Comparison of ENCODE assay signal across 8 cellular contexts in the genomic region with DNA sequence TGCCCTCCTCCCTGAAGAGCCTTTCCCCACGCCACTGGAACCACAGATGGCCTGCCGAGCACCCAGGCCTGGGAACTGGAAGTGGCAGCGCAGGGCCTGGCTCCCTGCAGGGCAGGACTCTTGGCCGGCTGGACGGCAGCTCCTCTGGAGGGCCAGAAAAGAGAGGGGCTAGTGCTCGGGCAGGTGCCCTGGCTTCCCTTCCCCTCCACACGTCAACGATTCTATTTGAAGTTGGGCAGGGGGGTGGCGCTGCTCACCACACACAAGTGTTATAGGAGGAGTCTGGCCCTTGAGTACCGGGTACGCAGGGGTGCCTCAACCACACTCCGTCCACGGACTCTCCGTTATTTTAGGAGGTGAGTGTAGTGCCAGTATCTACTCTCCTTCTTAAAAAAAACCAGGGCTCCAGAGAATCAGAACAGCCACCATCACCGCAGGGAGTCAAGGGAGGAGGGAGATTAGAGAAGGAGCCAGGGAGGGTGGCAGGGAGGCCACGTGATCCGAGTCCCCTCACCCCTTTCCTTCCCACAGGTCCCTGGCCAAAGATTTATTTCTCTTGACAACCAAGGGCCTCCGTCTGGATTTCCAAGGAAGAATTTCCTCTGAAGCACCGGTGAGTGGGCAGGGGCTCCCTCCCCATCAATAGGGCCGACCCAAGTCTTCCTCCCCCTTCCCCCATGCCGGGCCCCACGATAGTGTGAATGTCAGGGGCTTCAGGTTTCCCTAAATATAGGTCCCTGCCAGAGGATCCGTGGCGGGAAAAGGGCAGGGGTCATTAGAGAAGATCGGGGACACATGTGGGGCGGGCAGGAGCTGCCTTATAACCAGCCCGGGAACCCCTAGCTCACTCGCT. TPM values are rescaled to one million over a fixed set of nuclear protein-coding genes. Genes with fewer than 3 reads are reported as not detected.
A peak's percentile ranks its signal among the peaks of the same experiment; 100 is the strongest.
DNase-seq lines count a peak whose midpoint lies in the region; ATAC-seq and TF ChIP-seq lines count a peak whose summit lies in the region.

No MANE protein-coding gene starts in this region.

- no peaks in the 10 kb centered on the region for H3K27me3 Mint-ChIP-seq in activated T-helper 2 cell treated with anti-CD3 and anti-CD28 coated beads, Interferon-gamma antibody, Interleukin-2, Interleukin-4, amounts not matched to agents 10 μg/mL and 5 μg/mL and 100 μg/mL, durations not matched to agents 14 hours and 24 hours and 36 hours (ENCODE audit: low read depth)

- intact Hi-C loops in PC-3 (cut with micrococcal nuclease): no loop called here
- intact Hi-C loops in activated T-helper 2 cell treated with anti-CD3 and anti-CD28 coated beads, Interferon-gamma antibody, Interleukin-2, Interleukin-4, amounts not matched to agents 10 μg/mL and 5 μg/mL and 100 μg/mL, durations not matched to agents 14 hours and 24 hours and 36 hours (cut with micrococcal nuclease): loop anchor here (10.0 kb wide), 1 partner anchor 291 kb away; the partner anchor contains the start of gene CD2BP2

- peak overlapping the region; percentile 94 for H3K27ac ChIP-seq in HL-60 (replicated peaks)
- peak overlapping the region; percentile 97 for H3K27ac ChIP-seq in PC-3 (ENCODE audit: low read length)
- H3K27ac ChIP-seq in suprapubic skin: peak overlapping the region; percentile 98

- peak overlapping the region; percentile 100 for H3K4me3 Mint-ChIP-seq in activated T-helper 2 cell treated with anti-CD3 and anti-CD28 coated beads, Interferon-gamma antibody, Interleukin-2, Interleukin-4, amounts not matched to agents 10 μg/mL and 5 μg/mL and 100 μg/mL, durations not matched to agents 14 hours and 24 hours and 36 hours (ENCODE audit: low read depth)

- H3K4me1 ChIP-seq in PC-3 (ENCODE audit: insufficient read depth, low read length): peaks cover 28% of the 10 kb centered on the region
- peaks cover 30% of the 10 kb centered on the region for H3K4me1 ChIP-seq in neuron (ENCODE audit: insufficient read depth, low read length)
- H3K4me1 ChIP-seq in suprapubic skin: peaks cover 52% of the 10 kb centered on the region

- peaks cover 30% of the 10 kb centered on the region for H4K20me1 ChIP-seq in PC-3 (ENCODE audit: low read length)

- peaks cover 22% of the 10 kb centered on the region for H3K4me1 Mint-ChIP-seq in activated T-helper 2 cell treated with anti-CD3 and anti-CD28 coated beads, Interferon-gamma antibody, Interleukin-2, Interleukin-4, amounts not matched to agents 10 μg/mL and 5 μg/mL and 100 μg/mL, durations not matched to agents 14 hours and 24 hours and 36 hours (ENCODE audit: low read depth)

- H3K79me2 ChIP-seq in PC-3 (ENCODE audit: low read length): peaks cover 54% of the 10 kb centered on the region

- H3K4me3 ChIP-seq in HL-60 (replicated peaks; ENCODE audit: insufficient read depth, low read length) (peak overlapping the region; percentile 58), PC-3 (ENCODE audit: low read length) (peak overlapping the region; percentile 99), fibroblast of villous mesenchyme (ENCODE audit: low read depth, low read length) (peak overlapping the region; percentile 92), neuron (ENCODE audit: low read length) (peak overlapping the region; percentile 80), suprapubic skin (peak overlapping the region; percentile 96)

- peaks cover 28% of the 10 kb centered on the region for H3K36me3 ChIP-seq in PC-3 (ENCODE audit: low read depth, low read length)
- H3K36me3 ChIP-seq in neuron (ENCODE audit: insufficient read depth, low read length): peaks cover 30% of the 10 kb centered on the region
- peaks cover 18% of the 10 kb centered on the region for H3K36me3 ChIP-seq in suprapubic skin

- CTCF ChIA-PET in PC-3 (lab: Charles Lee): interaction anchor here (0.8 kb wide), 1 partner anchor 366 kb away, joined by 3 read pairs; the partner anchor contains the start of gene DCTPP1

- peak; percentile 82 for DNase-seq in GM10266 (ENCODE audit: extremely low spot score)
- DNase-seq in HL-60 (ENCODE audit: low read depth in 1 of 2, low spot score in 1 of 2): peak; percentile 88 to 89
- DNase-seq in PC-3: peak; percentile 47
- peak; percentile 66 for DNase-seq in activated T-helper 2 cell treated with anti-CD3 and anti-CD28 coated beads, Interferon-gamma antibody, Interleukin-2, Interleukin-4, amounts not matched to agents 10 μg/mL and 5 μg/mL and 100 μg/mL, durations not matched to agents 14 hours and 24 hours and 36 hours (ENCODE audit: low spot score)
- DNase-seq in fibroblast of villous mesenchyme (ENCODE audit: low read depth): peak; percentile 44
- DNase-seq in suprapubic skin (ENCODE audit: low spot score in 2 of 2): no peak

- H3K36me3 Mint-ChIP-seq in activated T-helper 2 cell treated with anti-CD3 and anti-CD28 coated beads, Interferon-gamma antibody, Interleukin-2, Interleukin-4, amounts not matched to agents 10 μg/mL and 5 μg/mL and 100 μg/mL, durations not matched to agents 14 hours and 24 hours and 36 hours (ENCODE audit: low read depth): peaks cover 48% of the 10 kb centered on the region

- no peaks in the 10 kb centered on the region for H3K9me3 Mint-ChIP-seq in activated T-helper 2 cell treated with anti-CD3 and anti-CD28 coated beads, Interferon-gamma antibody, Interleukin-2, Interleukin-4, amounts not matched to agents 10 μg/mL and 5 μg/mL and 100 μg/mL, durations not matched to agents 14 hours and 24 hours and 36 hours

- peak overlapping the region; percentile 90 for H3K9ac ChIP-seq in PC-3 (ENCODE audit: low read length)

- no peak for TF ChIP-seq POLR2A in suprapubic skin (IDR thresholded peaks at IDR 0.05)

- no peaks in the 10 kb centered on the region for H3F3A ChIP-seq in PC-3 (ENCODE audit: low read length, unreplicated experiment)

- H3K9me2 ChIP-seq in PC-3 (replicated peaks; ENCODE audit: low read length): no peaks in the 10 kb centered on the region

- WGBS in suprapubic skin: 0% methylated on average over 14 of the region's 28 CpGs

- peak; percentile 51 for TF ChIP-seq CTCF in GM10266 (IDR thresholded peaks at IDR 0.05; ENCODE audit: control insufficient read depth, insufficient read depth, low read depth, missing control alignments)
- peak; percentile 3 for TF ChIP-seq CTCF in HL-60 (IDR thresholded peaks at IDR 0.05; ENCODE audit: insufficient read depth, low read length)
- peak; percentile 38 for TF ChIP-seq CTCF in PC-3 (conservative IDR thresholded peaks at IDR 0.05; ENCODE audit: low read depth, low read length)
- TF ChIP-seq CTCF in fibroblast of villous mesenchyme (IDR thresholded peaks at IDR 0.05; ENCODE audit: insufficient read depth, low read depth, low read length): no peak
- TF ChIP-seq CTCF in suprapubic skin (IDR thresholded peaks at IDR 0.05): peak in 1 of 2 donors; percentile 28

- POLR2A ChIA-PET in PC-3 (lab: Charles Lee; ENCODE audit: unreplicated experiment): no interaction called here

- H3K4me2 ChIP-seq in PC-3 (ENCODE audit: low read length): peak overlapping the region; percentile 88

- H2AFZ ChIP-seq in PC-3 (ENCODE audit: low read length) (peak overlapping the region; percentile 82; the same call in 1 of the 2 replicates), neuron (ENCODE audit: low read depth, low read length) (no peak overlapping the region)

- BruUV-seq in PC-3 (replicated peaks; lab: Mats Ljungman, UMichigan): no TSS peak

- peak; percentile 19 for ATAC-seq in PC-3
- ATAC-seq in HG03520 (IDR thresholded peaks at IDR 0.05; ENCODE audit: unreplicated experiment): no peak

- no peak for TF ChIP-seq EP300 in suprapubic skin (IDR thresholded peaks at IDR 0.05)

- H3K27me3 ChIP-seq in HL-60 (ENCODE audit: insufficient read depth, poor library complexity, severe bottlenecking): no peaks in the 10 kb centered on the region
- no peaks in the 10 kb centered on the region for H3K27me3 ChIP-seq in PC-3 (ENCODE audit: low read length)
- H3K27me3 ChIP-seq in neuron (ENCODE audit: insufficient read depth, low read length): no peaks in the 10 kb centered on the region
- no peaks in the 10 kb centered on the region for H3K27me3 ChIP-seq in suprapubic skin

- peak overlapping the region; percentile 99 for H3K27ac Mint-ChIP-seq in activated T-helper 2 cell treated with anti-CD3 and anti-CD28 coated beads, Interferon-gamma antibody, Interleukin-2, Interleukin-4, amounts not matched to agents 10 μg/mL and 5 μg/mL and 100 μg/mL, durations not matched to agents 14 hours and 24 hours and 36 hours

- no peaks in the 10 kb centered on the region for H3K9me3 ChIP-seq in PC-3 (ENCODE audit: low read length)
- no peaks in the 10 kb centered on the region for H3K9me3 ChIP-seq in neuron (ENCODE audit: low read length)
- no peaks in the 10 kb centered on the region for H3K9me3 ChIP-seq in suprapubic skin

RNA-seq across cellular contexts. Expression of gene ALDOA, which starts 1.4 kb away (rescaled TPM):
- total RNA-seq in PC-3 (2014; rRNA removed) (1,859 and 2,048 TPM in 2 replicates), fibroblast of villous mesenchyme (545 and 622 TPM in 2 replicates), suprapubic skin (100 to 1,000 TPM; 794 to 967 (median 870) TPM)
- total RNA-seq in activated T-helper 2 cell treated with anti-CD3 and anti-CD28 coated beads, Interferon-gamma antibody, Interleukin-2, Interleukin-4, amounts not matched to agents 10 μg/mL and 5 μg/mL and 100 μg/mL, durations not matched to agents 14 hours and 24 hours and 36 hours: 2,017 and 2,037 TPM in 2 replicates

RNA-seq across cellular contexts. Expression of gene PPP4C, which starts 11.7 kb away (rescaled TPM):
- 116 and 117 TPM in 2 replicates for total RNA-seq in PC-3 (2014; rRNA removed)
- 143 and 144 TPM in 2 replicates for total RNA-seq in activated T-helper 2 cell treated with anti-CD3 and anti-CD28 coated beads, Interferon-gamma antibody, Interleukin-2, Interleukin-4, amounts not matched to agents 10 μg/mL and 5 μg/mL and 100 μg/mL, durations not matched to agents 14 hours and 24 hours and 36 hours
- 196 and 209 TPM in 2 replicates for total RNA-seq in fibroblast of villous mesenchyme
- 10 to 100 TPM; 52.0 to 66.0 (median 61.2) TPM for total RNA-seq in suprapubic skin

RNA-seq across cellular contexts. Expression of gene TBX6, which starts 27.6 kb away (rescaled TPM):
- total RNA-seq in PC-3 (2014; rRNA removed) (0.86 and 1.1 TPM in 2 replicates), fibroblast of villous mesenchyme (0.32 and 0.43 TPM in 2 replicates), suprapubic skin (1 to 10 TPM; 2.7 to 7.6 (median 4.7) TPM)
- 2.7 and 2.9 TPM in 2 replicates for total RNA-seq in activated T-helper 2 cell treated with anti-CD3 and anti-CD28 coated beads, Interferon-gamma antibody, Interleukin-2, Interleukin-4, amounts not matched to agents 10 μg/mL and 5 μg/mL and 100 μg/mL, durations not matched to agents 14 hours and 24 hours and 36 hours

RNA-seq across cellular contexts. Expression of gene YPEL3, which starts 31.9 kb away (rescaled TPM):
- total RNA-seq in PC-3 (2014; rRNA removed) (5.1 and 7.7 TPM in 2 replicates), fibroblast of villous mesenchyme (8.6 and 14.5 TPM in 2 replicates), suprapubic skin (100 to 1,000 TPM; 138 to 197 (median 195) TPM)
- total RNA-seq in activated T-helper 2 cell treated with anti-CD3 and anti-CD28 coated beads, Interferon-gamma antibody, Interleukin-2, Interleukin-4, amounts not matched to agents 10 μg/mL and 5 μg/mL and 100 μg/mL, durations not matched to agents 14 hours and 24 hours and 36 hours: 14.0 and 14.2 TPM in 2 replicates

RNA-seq across cellular contexts. Expression of gene TLCD3B, which starts 33.0 kb away (rescaled TPM):
- total RNA-seq in PC-3 (2014; rRNA removed): 0.29 and 0.47 TPM in 2 replicates
- total RNA-seq in activated T-helper 2 cell treated with anti-CD3 and anti-CD28 coated beads, Interferon-gamma antibody, Interleukin-2, Interleukin-4, amounts not matched to agents 10 μg/mL and 5 μg/mL and 100 μg/mL, durations not matched to agents 14 hours and 24 hours and 36 hours: 2.3 and 2.6 TPM in 2 replicates
- 0.32 TPM in 1 of 2 replicates, not detected in the other for total RNA-seq in fibroblast of villous mesenchyme
- total RNA-seq in suprapubic skin: 1 to 10 TPM in 1 of 4 donors, under 1 TPM in 1, not detected in 2; 0.81 to 1.4 TPM

Comparison
In these comparisons a context has a peak if more than half of its experiments do, and no peak if none do; other contexts are left out.
1. DNase-seq: peak in GM10266 (single experiment), HL-60 (2 of 2), PC-3 (single experiment), activated T-helper 2 cell treated with anti-CD3 and anti-CD28 coated beads, Interferon-gamma antibody, Interleukin-2, Interleukin-4, amounts not matched to agents 10 μg/mL and 5 μg/mL and 100 μg/mL, durations not matched to agents 14 hours and 24 hours and 36 hours (single experiment) and fibroblast of villous mesenchyme (single experiment); none in suprapubic skin (0 of 2).
2. Peak in every context shown above with its lines, with median percentiles within 50 percentile points of each other: H3K27ac ChIP-seq and H3K4me3 ChIP-seq.